In the genomic region with DNA sequence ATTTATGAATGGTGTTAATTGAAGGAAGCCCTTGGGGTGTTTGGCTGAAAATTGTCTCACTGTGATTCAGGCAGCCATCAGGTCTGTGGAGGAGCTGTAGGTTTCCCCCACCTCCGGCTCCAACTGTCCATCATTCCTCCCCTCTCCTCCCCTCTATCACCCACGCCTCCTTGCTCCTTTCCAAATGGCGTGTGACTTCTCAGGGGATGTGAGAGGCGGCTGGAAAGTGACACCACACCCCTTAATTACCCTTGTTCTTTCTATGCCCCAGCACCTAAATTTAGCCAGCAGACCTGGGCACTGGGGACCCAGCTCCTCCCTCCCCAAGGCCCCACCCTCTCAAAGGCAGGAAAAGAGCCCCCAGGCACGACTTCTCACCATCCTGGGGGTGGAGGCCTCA, we compare ENCODE assay signal across 18 cellular contexts. TPM values are rescaled to one million over a fixed set of nuclear protein-coding genes. Genes with fewer than 3 reads are reported as not detected.
"Had no signal": no experiment of that assay in that cellular context is flagged by ENCODE, and none has a peak within 500 bp of the region (broad histone marks: within the 10 kb centered on the region; RNA-seq: fewer than 3 reads in every experiment).

No MANE protein-coding gene starts in this region.

- ATAC-seq: activated T-cell treated with anti-CD3 and anti-CD28 coated beads, Interleukin-2, amount 50 U/mL, for 72 hours; effector memory CD8-positive, alpha-beta T cell; natural killer cell; stimulated activated memory B cell treated with anti-CD40 and anti-IgM and Interleukin-4, amounts not matched to agents 10 μg/mL and 1 μg/mL and 100 μg/mL, for 72 hours; upper lobe of right lung had no signal

- H3K9me3 Mint-ChIP-seq: activated naive CD4-positive, alpha-beta T cell treated with anti-CD3 and anti-CD28 coated beads, Interleukin-2, amount 50 U/mL, for 24 hours; activated T-cell treated with anti-CD3 and anti-CD28 coated beads, Interleukin-2, amount 50 U/mL, for 72 hours; dendritic cell treated with granulocyte-macrophage colony-stimulating factor and Interleukin-4, amounts not matched to agents 40 ng/mL and 50 ng/mL, for 4 days; effector memory CD8-positive, alpha-beta T cell; natural killer cell had no signal

- H3K4me3 Mint-ChIP-seq: activated naive CD4-positive, alpha-beta T cell treated with anti-CD3 and anti-CD28 coated beads, Interleukin-2, amount 50 U/mL, for 24 hours; activated T-cell treated with anti-CD3 and anti-CD28 coated beads, Interleukin-2, amount 50 U/mL, for 72 hours; dendritic cell treated with granulocyte-macrophage colony-stimulating factor and Interleukin-4, amounts not matched to agents 40 ng/mL and 50 ng/mL, for 4 days; effector memory CD8-positive, alpha-beta T cell; natural killer cell; stimulated activated memory B cell treated with anti-CD40 and anti-IgM and Interleukin-4, amounts not matched to agents 10 μg/mL and 1 μg/mL and 100 μg/mL, for 72 hours had no signal

- H3K27ac Mint-ChIP-seq: activated naive CD4-positive, alpha-beta T cell treated with anti-CD3 and anti-CD28 coated beads, Interleukin-2, amount 50 U/mL, for 24 hours; activated T-cell treated with anti-CD3 and anti-CD28 coated beads, Interleukin-2, amount 50 U/mL, for 72 hours; dendritic cell treated with granulocyte-macrophage colony-stimulating factor and Interleukin-4, amounts not matched to agents 40 ng/mL and 50 ng/mL, for 4 days; effector memory CD8-positive, alpha-beta T cell; natural killer cell; stimulated activated memory B cell treated with anti-CD40 and anti-IgM and Interleukin-4, amounts not matched to agents 10 μg/mL and 1 μg/mL and 100 μg/mL, for 72 hours had no signal

- H3K9me3 ChIP-seq: sigmoid colon, spleen, testis, upper lobe of right lung had no signal

- DNase-seq: activated CD4-positive, alpha-beta T cell treated with anti-CD3 and anti-CD28 coated beads, Interleukin-2, amount 50 U/mL, for 4 hours; activated CD4-positive, CD25-positive, alpha-beta regulatory T cell treated with anti-CD3 and anti-CD28 coated beads, Interleukin-2, amount 50 U/mL, for 72 hours; activated effector memory CD4-positive, alpha-beta T cell treated with anti-CD3 and anti-CD28 coated beads, Interleukin-2, amount 50 U/mL, for 16 hours; activated T-cell treated with anti-CD3 and anti-CD28 coated beads, Interleukin-2, amount 50 U/mL, for 72 hours; effector memory CD8-positive, alpha-beta T cell; foreskin fibroblast; natural killer cell; nucleus accumbens; posterior cingulate gyrus; sigmoid colon; spleen; stimulated activated CD4-positive, alpha-beta T cell treated with anti-CD3 and anti-CD28 coated beads, Interleukin-4, amount 100 ng/mL, for 4 hours; testis; upper lobe of right lung had no signal

- H3K36me3 Mint-ChIP-seq: activated naive CD4-positive, alpha-beta T cell treated with anti-CD3 and anti-CD28 coated beads, Interleukin-2, amount 50 U/mL, for 24 hours; natural killer cell; stimulated activated memory B cell treated with anti-CD40 and anti-IgM and Interleukin-4, amounts not matched to agents 10 μg/mL and 1 μg/mL and 100 μg/mL, for 72 hours had no signal

- H3K4me1 Mint-ChIP-seq: activated naive CD4-positive, alpha-beta T cell treated with anti-CD3 and anti-CD28 coated beads, Interleukin-2, amount 50 U/mL, for 24 hours; natural killer cell; stimulated activated memory B cell treated with anti-CD40 and anti-IgM and Interleukin-4, amounts not matched to agents 10 μg/mL and 1 μg/mL and 100 μg/mL, for 72 hours had no signal

RNA-seq across cellular contexts. Expression of a gene that starts 38.1 kb away (rescaled TPM):
- total RNA-seq: activated T-cell treated with anti-CD3 and anti-CD28 coated beads, Interleukin-2, amount 50 U/mL, for 72 hours; T-helper 1 cell treated with Interleukin-12 subunit alpha and Interleukin-12 subunit beta and Interleukin-4 antibody, amounts not matched to agents 30 ng/mL and 1 ng/mL, for 36 hours had no signal
